ENCODE assay signal across 29 cellular contexts in the genomic region with DNA sequence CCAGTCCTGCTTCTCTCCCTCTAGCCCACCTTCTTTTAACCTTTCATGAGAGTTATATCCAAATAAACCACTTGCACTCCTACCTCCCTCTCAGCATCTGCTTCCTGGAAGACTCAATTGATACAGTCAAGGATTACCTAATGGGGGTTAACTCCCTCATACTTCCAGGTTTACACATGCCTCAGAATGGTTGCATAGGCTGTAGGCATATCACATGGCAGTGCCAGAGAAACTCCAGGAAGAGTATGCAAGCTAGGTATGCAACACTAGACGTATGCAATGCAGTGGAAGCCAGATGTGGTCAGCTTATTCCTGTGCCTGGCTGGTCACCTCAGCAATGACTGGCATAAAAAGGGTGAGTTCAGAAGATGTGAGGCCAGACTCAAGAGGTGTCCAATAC. TPM values are rescaled to one million over a fixed set of nuclear protein-coding genes. Genes with fewer than 3 reads are reported as not detected.
A peak's percentile ranks its signal among the peaks of the same experiment; 100 is the strongest.
DNase-seq lines count a peak whose midpoint lies in the region; ATAC-seq, FAIRE-seq and TF ChIP-seq lines count a peak whose summit lies in the region.
"Had no signal": no experiment of that assay in that cellular context is flagged by ENCODE, and none has a peak within 500 bp of the region (broad histone marks: within the 10 kb centered on the region; RNA-seq: fewer than 3 reads in every experiment).

No MANE protein-coding gene starts in this region.

- H3K9me1 ChIP-seq in keratinocyte (ENCODE audit: control insufficient read depth, extremely low read depth, insufficient read depth, low read length) = no peaks in the 10 kb centered on the region

- no peak for TF ChIP-seq POLR2A in body of pancreas (IDR thresholded peaks at IDR 0.05)

- no peaks in the 10 kb centered on the region for H3K4me1 Mint-ChIP-seq in activated CD4-positive, alpha-beta T cell treated with anti-CD3 and anti-CD28 coated beads, Interleukin-2, amount 10 ng/mL, durations not matched to agents 24 days and 14 days
- no peaks in the 10 kb centered on the region for H3K4me1 Mint-ChIP-seq in stimulated activated memory B cell treated with anti-CD40 and anti-IgM and Interleukin-4, amounts not matched to agents 10 μg/mL and 1 μg/mL and 100 μg/mL, for 72 hours
- H3K4me1 Mint-ChIP-seq: B cell; CD8-positive, alpha-beta memory T cell had no signal

- dilution Hi-C loops in keratinocyte (cut with MboI; ENCODE audit: extremely low pct_ligation_motif_present, low sequenced_read_pairs) = no loop called here

- FAIRE-seq in bronchial epithelial cell (lab: Jason Lieb, UNC) (peak; percentile 93), keratinocyte (lab: Jason Lieb, UNC) (peak; percentile 43)
- FAIRE-seq: GM12891, H54 had no signal

- TF ChIP-seq CTCF in bronchial epithelial cell (IDR thresholded peaks at IDR 0.05; ENCODE audit: insufficient read depth, low read length, severe bottlenecking) (no peak), keratinocyte (optimal IDR thresholded peaks at IDR 0.05 in 1 of 3, IDR thresholded peaks at IDR 0.05 in 1 of 3, conservative IDR thresholded peaks at IDR 0.05 in 1 of 3; ENCODE audit: extremely low read depth in 1 of 3, insufficient read depth in 2 of 3, low read length in 3 of 3) (no peak), body of pancreas (IDR thresholded peaks at IDR 0.05) (no peak)

- no peaks in the 10 kb centered on the region for H3K9me3 Mint-ChIP-seq in activated CD4-positive, alpha-beta T cell treated with anti-CD3 and anti-CD28 coated beads, Interleukin-2, amount 10 ng/mL, durations not matched to agents 24 days and 14 days
- peaks cover 7% of the 10 kb centered on the region for H3K9me3 Mint-ChIP-seq in stimulated activated memory B cell treated with anti-CD40 and anti-IgM and Interleukin-4, amounts not matched to agents 10 μg/mL and 1 μg/mL and 100 μg/mL, for 72 hours

- H3K4me3 ChIP-seq in bronchial epithelial cell (ENCODE audit: low read depth, low read length) (no peak overlapping the region), keratinocyte (ENCODE audit: control insufficient read depth in 2 of 3, extremely low read depth in 1 of 3, insufficient read depth in 2 of 3, low read depth in 1 of 3, low read length in 3 of 3) (no peak overlapping the region), body of pancreas (no peak overlapping the region)
- H3K4me3 ChIP-seq: MG63, SK-N-MC had no signal

- ATAC-seq in stimulated activated memory B cell treated with anti-CD40 and anti-IgM and Interleukin-4, amounts not matched to agents 10 μg/mL and 1 μg/mL and 100 μg/mL, for 72 hours = peak; percentile 14
- ATAC-seq in Right ventricle myocardium superior (ENCODE audit: poor library complexity) = no peak
- ATAC-seq in body of pancreas = no peak
- ATAC-seq: Panc1 had no signal

- H3K36me3 ChIP-seq in bronchial epithelial cell (ENCODE audit: control insufficient read depth, insufficient read depth, low read length) = no peaks in the 10 kb centered on the region
- H3K36me3 ChIP-seq in keratinocyte (ENCODE audit: control insufficient read depth in 2 of 2, extremely low read depth in 1 of 2, insufficient read depth in 2 of 2, low read length in 2 of 2) = no peaks in the 10 kb centered on the region
- H3K36me3 ChIP-seq in body of pancreas (replicated peaks in 1 of 2; ENCODE audit: insufficient read depth in 1 of 2, low read depth in 2 of 2) = no peaks in the 10 kb centered on the region
- H3K36me3 ChIP-seq: MG63 had no signal

- H4K20me1 ChIP-seq in keratinocyte (ENCODE audit: control insufficient read depth, extremely low read depth, insufficient read depth, low read length) = no peaks in the 10 kb centered on the region

- H3K4me1 ChIP-seq in keratinocyte (ENCODE audit: control insufficient read depth, extremely low read depth, insufficient read depth, low read length) (peaks cover 10% of the 10 kb centered on the region), body of pancreas (no peaks in the 10 kb centered on the region)

- no peak overlapping the region for H2AFZ ChIP-seq in keratinocyte (ENCODE audit: control insufficient read depth, low read length)

- H3K9ac ChIP-seq in keratinocyte (ENCODE audit: control insufficient read depth, extremely low read depth, insufficient read depth, low read length) = no peak overlapping the region

- H3K27ac Mint-ChIP-seq in activated CD4-positive, alpha-beta T cell treated with anti-CD3 and anti-CD28 coated beads, Interleukin-2, amount 10 ng/mL, durations not matched to agents 24 days and 14 days = no peak overlapping the region
- no peak overlapping the region for H3K27ac Mint-ChIP-seq in stimulated activated memory B cell treated with anti-CD40 and anti-IgM and Interleukin-4, amounts not matched to agents 10 μg/mL and 1 μg/mL and 100 μg/mL, for 72 hours
- H3K27ac Mint-ChIP-seq: B cell; CD8-positive, alpha-beta memory T cell had no signal

- H3K4me3 Mint-ChIP-seq in activated CD4-positive, alpha-beta T cell treated with anti-CD3 and anti-CD28 coated beads, Interleukin-2, amount 10 ng/mL, durations not matched to agents 24 days and 14 days = no peak overlapping the region
- no peak overlapping the region for H3K4me3 Mint-ChIP-seq in stimulated activated memory B cell treated with anti-CD40 and anti-IgM and Interleukin-4, amounts not matched to agents 10 μg/mL and 1 μg/mL and 100 μg/mL, for 72 hours
- H3K4me3 Mint-ChIP-seq: B cell; CD8-positive, alpha-beta memory T cell had no signal

- H3K79me2 ChIP-seq in keratinocyte (ENCODE audit: control insufficient read depth, insufficient read depth, low read length) = no peaks in the 10 kb centered on the region

- H3K9me3 ChIP-seq in keratinocyte (ENCODE audit: control insufficient read depth, low read depth, low read length) (no peaks in the 10 kb centered on the region), body of pancreas (no peaks in the 10 kb centered on the region)
- H3K9me3 ChIP-seq: MG63 had no signal

- no peak overlapping the region for H3K27ac ChIP-seq in keratinocyte (ENCODE audit: control insufficient read depth, insufficient read depth, low read length)
- no peak overlapping the region for H3K27ac ChIP-seq in body of pancreas
- H3K27ac ChIP-seq: 22Rv1, C4-2B, RWPE1, SK-N-MC had no signal

- H3K27me3 ChIP-seq in bronchial epithelial cell (ENCODE audit: control insufficient read depth, insufficient read depth, low read length) = no peaks in the 10 kb centered on the region
- H3K27me3 ChIP-seq in keratinocyte (ENCODE audit: control insufficient read depth, extremely low read depth, insufficient read depth, low read length) = no peaks in the 10 kb centered on the region
- no peaks in the 10 kb centered on the region for H3K27me3 ChIP-seq in body of pancreas
- H3K27me3 ChIP-seq: MG63 had no signal

- DNase-seq in activated CD4-positive, alpha-beta T cell treated with anti-CD3 and anti-CD28 coated beads, Interleukin-2, amount 10 ng/mL, durations not matched to agents 24 days and 14 days = peak; percentile 28
- DNase-seq in activated CD4-positive, alpha-beta T cell treated with anti-CD3 and anti-CD28 coated beads, Interleukin-2, amount 50 U/mL, for 4 hours = no peak
- peak; percentile 89 for DNase-seq in bronchial epithelial cell (ENCODE audit: low read depth)
- DNase-seq in keratinocyte (ENCODE audit: low read depth, low spot score) = no peak
- no peak for DNase-seq in Right ventricle myocardium superior
- DNase-seq in body of pancreas = no peak
- no peak for DNase-seq in stimulated activated CD4-positive, alpha-beta T cell treated with anti-CD3 and anti-CD28 coated beads, Interleukin-4, amount 100 ng/mL, for 4 hours
- DNase-seq: CD8-positive, alpha-beta memory T cell; DMS 273 treated with DMSO at 0.1 percent for 48 hours; DMS79; EL; GDM1; Karpas-422; MG63; NCI-H1105 treated with DMSO at 0.1 percent for 48 hours; NCI-H146; NCI-H2107; NCI-H446 treated with DMSO at 0.1 percent for 48 hours; NCI-H526 treated with DMSO at 0.1 percent for 48 hours; SIG-M5 had no signal

- H3K36me3 Mint-ChIP-seq in activated CD4-positive, alpha-beta T cell treated with anti-CD3 and anti-CD28 coated beads, Interleukin-2, amount 10 ng/mL, durations not matched to agents 24 days and 14 days (ENCODE audit: low read depth) = no peaks in the 10 kb centered on the region
- H3K36me3 Mint-ChIP-seq in stimulated activated memory B cell treated with anti-CD40 and anti-IgM and Interleukin-4, amounts not matched to agents 10 μg/mL and 1 μg/mL and 100 μg/mL, for 72 hours = no peaks in the 10 kb centered on the region
- H3K36me3 Mint-ChIP-seq: CD8-positive, alpha-beta memory T cell had no signal

- intact Hi-C loops in activated CD4-positive, alpha-beta T cell treated with anti-CD3 and anti-CD28 coated beads, Interleukin-2, amount 10 ng/mL, durations not matched to agents 24 days and 14 days (cut with micrococcal nuclease) = loop anchor here (5.0 kb wide), 1 partner anchor 33 kb away; the partner anchor contains the start of gene VANGL1
- intact Hi-C loops in Right ventricle myocardium superior (cut with DNase I) (loop anchor here (2.0 kb wide), 1 partner anchor 98 kb away; no protein-coding TSS in a partner anchor), body of pancreas (cut with DNase I) (loop anchor here (5.0 kb wide), 1 partner anchor 158 kb away; the partner anchor contains the start of gene CASQ2)

- peaks cover 4% of the 10 kb centered on the region for H3K27me3 Mint-ChIP-seq in activated CD4-positive, alpha-beta T cell treated with anti-CD3 and anti-CD28 coated beads, Interleukin-2, amount 10 ng/mL, durations not matched to agents 24 days and 14 days
- peaks cover 21% of the 10 kb centered on the region for H3K27me3 Mint-ChIP-seq in stimulated activated memory B cell treated with anti-CD40 and anti-IgM and Interleukin-4, amounts not matched to agents 10 μg/mL and 1 μg/mL and 100 μg/mL, for 72 hours

- no peak overlapping the region for H3K4me2 ChIP-seq in keratinocyte (ENCODE audit: control insufficient read depth, extremely low read depth, insufficient read depth, low read depth, low read length)

- WGBS in body of pancreas, 2 donors = 82 to 84% methylated on average over 1 of the region's 1 CpG

RNA-seq across cellular contexts. Expression of gene VANGL1, which starts 32.7 kb away (rescaled TPM):
- 7.6 and 7.8 TPM in 2 replicates for total RNA-seq in activated CD4-positive, alpha-beta T cell treated with anti-CD3 and anti-CD28 coated beads, Interleukin-2, amount 10 ng/mL, durations not matched to agents 24 days and 14 days
- total RNA-seq in bronchial epithelial cell (10.5 and 15.3 TPM in 2 replicates), Right ventricle myocardium superior (5.2 TPM), body of pancreas (1 to 10 TPM; 2.6 to 3.9 TPM)
- 22.4 to 25.0 TPM (median 23.1 TPM) in 3 replicates for polyA plus RNA-seq in keratinocyte
- 21.7 TPM for polyA plus RNA-seq in keratinocyte (2011; ENCODE audit: low read depth)
- 11.0 and 14.0 TPM in 2 replicates for polyA plus RNA-seq in keratinocyte (2011; cell fraction: cytosol; rRNA removed)
- 31.6 and 34.8 TPM in 2 replicates for polyA plus RNA-seq in keratinocyte (2011; cell fraction: nucleus; rRNA removed)
- polyA plus RNA-seq in keratinocyte (2012; ENCODE audit: low replicate concordance) = 9.3 and 24.1 TPM in 2 replicates
- 36.4 to 62.2 TPM (median 39.0 TPM) in 3 replicates for polyA minus RNA-seq in keratinocyte
- 8.8 TPM for polyA minus RNA-seq in keratinocyte (2011; cell fraction: cytosol; rRNA and poly(A)+ RNA removed)
- polyA minus RNA-seq in keratinocyte (2011; cell fraction: nucleus; rRNA and poly(A)+ RNA removed) = 26.9 and 64.1 TPM in 2 replicates

Comparison
In these comparisons a context has a peak if more than half of its experiments do, and no peak if none do; other contexts are left out.
1. DNase-seq: peak in activated CD4-positive, alpha-beta T cell treated with anti-CD3 and anti-CD28 coated beads, Interleukin-2, amount 10 ng/mL, durations not matched to agents 24 days and 14 days (single experiment) and bronchial epithelial cell (single experiment); none in activated CD4-positive, alpha-beta T cell treated with anti-CD3 and anti-CD28 coated beads, Interleukin-2, amount 50 U/mL, for 4 hours (0 of 2), keratinocyte (single experiment), Right ventricle myocardium superior (single experiment), body of pancreas (0 of 4) and stimulated activated CD4-positive, alpha-beta T cell treated with anti-CD3 and anti-CD28 coated beads, Interleukin-4, amount 100 ng/mL, for 4 hours (0 of 2).